ENCODE assay signal across 8 cellular contexts in the genomic region with DNA sequence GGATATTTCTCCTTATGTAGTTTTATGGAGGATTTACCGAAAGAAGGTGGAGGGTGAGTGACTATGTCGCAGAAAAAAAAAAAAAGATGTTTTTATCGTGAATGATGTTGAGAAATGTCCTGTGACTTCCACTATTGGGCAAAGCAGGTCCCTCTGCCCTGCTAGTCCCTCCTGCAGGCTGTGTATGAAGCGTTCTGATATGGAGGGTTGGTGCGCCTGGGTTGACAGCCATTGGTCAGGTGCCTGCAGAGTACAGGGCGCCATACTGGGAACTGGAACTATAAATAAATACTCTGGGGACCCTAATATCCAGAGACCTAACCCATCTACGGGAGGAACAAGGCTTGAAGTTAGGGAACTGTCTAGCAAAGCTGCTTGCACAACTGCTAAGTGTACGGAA. TPM values are rescaled to one million over a fixed set of nuclear protein-coding genes. Genes with fewer than 3 reads are reported as not detected.
DNase-seq lines count a peak whose midpoint lies in the region; ATAC-seq and TF ChIP-seq lines count a peak whose summit lies in the region.

No MANE protein-coding gene starts in this region.

- no peaks in the 10 kb centered on the region for H3K27me3 Mint-ChIP-seq in naive thymus-derived CD8-positive, alpha-beta T cell

- no peak overlapping the region for H3K9ac ChIP-seq in HUES64 (ENCODE audit: low read depth, low read length)

- H3K9me3 Mint-ChIP-seq in naive thymus-derived CD8-positive, alpha-beta T cell: no peaks in the 10 kb centered on the region

- peaks cover 5% of the 10 kb centered on the region; the same call in 1 of the 2 replicates for H3K4me1 ChIP-seq in HUES64 (ENCODE audit: insufficient read depth, low read length)

- POLR2A ChIA-PET in AG04450 (lab: Yijun Ruan, JAX): no interaction called here
- POLR2A ChIA-PET in naive thymus-derived CD8-positive, alpha-beta T cell (lab: Charles Lee): interaction anchor here (1.0 to 7.2 kb wide), 9 partner anchors 11 to 136 kb away, joined by 3 to 74 read pairs (median 13); partner anchors contain the start of genes ADA2 and HDHD5

- TF ChIP-seq CTCF in AG04450 (IDR thresholded peaks at IDR 0.05; ENCODE audit: low read depth, low read length): no peak
- no peak for TF ChIP-seq CTCF in astrocyte of the spinal cord (IDR thresholded peaks at IDR 0.05; ENCODE audit: low read depth, low read length)

- H3K9me3 ChIP-seq in AG04450 (ENCODE audit: control insufficient read depth, insufficient read depth, low read length) (no peaks in the 10 kb centered on the region; the same call in 1 of the 2 replicates), HUES64 (ENCODE audit: insufficient read depth, low read depth, low read length) (no peaks in the 10 kb centered on the region)

- CTCF ChIA-PET in AG04450 (lab: Charles Lee): interaction anchor here (0.6 to 3.6 kb wide), 5 partner anchors 9 to 415 kb away, joined by 3 to 31 read pairs (median 6); no protein-coding TSS in a partner anchor

- ATAC-seq in naive thymus-derived CD8-positive, alpha-beta T cell: peak; percentile 22 to 25
- ATAC-seq in HG02623 (IDR thresholded peaks at IDR 0.05; ENCODE audit: unreplicated experiment) (no peak), GM19463 (IDR thresholded peaks at IDR 0.05; ENCODE audit: unreplicated experiment) (no peak), GM18498 (IDR thresholded peaks at IDR 0.05; ENCODE audit: unreplicated experiment) (no peak), HG03442 (IDR thresholded peaks at IDR 0.05; ENCODE audit: unreplicated experiment) (no peak)

- H3K27me3 ChIP-seq in AG04450 (ENCODE audit: control insufficient read depth, insufficient read depth, low read length) (no peaks in the 10 kb centered on the region), HUES64 (ENCODE audit: insufficient read depth, low read length) (peaks cover 43% of the 10 kb centered on the region)

- DNase-seq in AG04450 (ENCODE audit: low read depth, low spot score) (no peak), astrocyte of the spinal cord (ENCODE audit: low read depth, low spot score) (no peak)
- DNase-seq in naive thymus-derived CD8-positive, alpha-beta T cell: peak in 5 of 10 donors; percentile 19 to 64 (median 41)

- peak overlapping the region; percentile 17; the same call in 1 of the 2 replicates for H3K4me3 ChIP-seq in AG04450 (ENCODE audit: low read depth, low read length)
- H3K4me3 ChIP-seq in HUES64 (ENCODE audit: low read length): peak overlapping the region; percentile 91
- peak overlapping the region; percentile 67 for H3K4me3 ChIP-seq in astrocyte of the spinal cord (ENCODE audit: low read depth, low read length)

- in situ Hi-C loops in astrocyte of the spinal cord (cut with HindIII; ENCODE audit: low sequenced_read_pairs): no loop called here

- no peaks in the 10 kb centered on the region for H3K36me3 ChIP-seq in HUES64 (ENCODE audit: insufficient read depth, low read length)

- peak overlapping the region; percentile 90 to 97 (median 96) for H3K27ac Mint-ChIP-seq in naive thymus-derived CD8-positive, alpha-beta T cell

- 82% methylated on average over 8 of the region's 8 CpGs for WGBS in HUES64

- H3K27ac ChIP-seq in AG04450 (ENCODE audit: low read depth, low read length): no peak overlapping the region
- H3K27ac ChIP-seq in HUES64 (ENCODE audit: low read depth, low read length): no peak overlapping the region

- peak overlapping the region; percentile 86 to 99 (median 96) for H3K4me3 Mint-ChIP-seq in naive thymus-derived CD8-positive, alpha-beta T cell

- peaks cover 32 to 63% (median 56%) of the 10 kb centered on the region in 4 donors for H3K4me1 Mint-ChIP-seq in naive thymus-derived CD8-positive, alpha-beta T cell

- peaks cover 0 to 7% (median 0%) of the 10 kb centered on the region in 3 donors for H3K36me3 Mint-ChIP-seq in naive thymus-derived CD8-positive, alpha-beta T cell

RNA-seq across cellular contexts. Expression of gene IL17RA, which starts 1.5 kb away (rescaled TPM):
- polyA plus RNA-seq in AG04450 (2011; rRNA removed): 20.3 and 22.3 TPM in 2 replicates
- polyA minus RNA-seq in AG04450 (2011; rRNA and poly(A)+ RNA removed): 12.5 and 16.9 TPM in 2 replicates
- 4.4 TPM for polyA plus RNA-seq in HUES64 (2013, experiment 1 of 2)
- polyA plus RNA-seq in HUES64 (2013, experiment 2 of 2): 3.6 TPM
- 10 to 100 TPM; 69.9 to 78.6 TPM for total RNA-seq in naive thymus-derived CD8-positive, alpha-beta T cell
- 10 to 100 TPM; 26.2 to 57.7 (median 48.8) TPM for polyA plus RNA-seq in naive thymus-derived CD8-positive, alpha-beta T cell

RNA-seq across cellular contexts. Expression of gene TMEM121B, which starts 34.9 kb away (rescaled TPM):
- 0.05 and 0.06 TPM in 2 replicates for polyA plus RNA-seq in AG04450 (2011; rRNA removed)
- 0.05 and 0.13 TPM in 2 replicates for polyA minus RNA-seq in AG04450 (2011; rRNA and poly(A)+ RNA removed)
- 3.9 TPM for polyA plus RNA-seq in HUES64 (2013, experiment 1 of 2)
- 4.1 TPM for polyA plus RNA-seq in HUES64 (2013, experiment 2 of 2)
- total RNA-seq in naive thymus-derived CD8-positive, alpha-beta T cell: under 1 TPM; 0.08 to 0.11 TPM
- not detected for polyA plus RNA-seq in naive thymus-derived CD8-positive, alpha-beta T cell

Comparison
In these comparisons a context has a peak if more than half of its experiments do, and no peak if none do; other contexts are left out.
1. H3K4me3 ChIP-seq: peak in every context shown above with its lines; median percentile 91 in HUES64; 67 in astrocyte of the spinal cord; 17 in AG04450.
2. ATAC-seq: peak in naive thymus-derived CD8-positive, alpha-beta T cell (2 of 2); none in HG02623 (single experiment), GM19463 (single experiment), GM18498 (single experiment) and HG03442 (single experiment).